In the genomic region with DNA sequence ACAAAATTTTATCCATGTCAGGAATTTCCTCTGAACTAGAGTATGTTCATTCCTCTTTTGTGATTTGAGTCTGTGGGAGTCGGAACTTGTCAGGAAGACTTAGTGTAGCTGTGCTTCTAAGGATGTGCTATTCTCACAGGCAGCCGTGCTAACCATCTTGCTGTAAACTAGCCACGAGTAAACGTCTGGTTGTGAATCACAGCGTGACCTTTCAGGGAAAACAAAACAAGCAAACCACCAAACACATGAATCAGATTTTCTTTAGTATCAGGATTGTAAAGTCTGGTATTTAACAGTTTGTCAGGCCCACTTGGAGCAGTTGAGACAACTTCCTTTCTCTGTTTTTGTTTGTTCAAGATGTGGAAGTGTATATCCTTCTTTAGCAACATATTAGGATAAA, we compare ENCODE assay signal across 13 cellular contexts. TPM values are rescaled to one million over a fixed set of nuclear protein-coding genes. Genes with fewer than 3 reads are reported as not detected.
DNase-seq lines count a peak whose midpoint lies in the region; ATAC-seq, FAIRE-seq and TF ChIP-seq lines count a peak whose summit lies in the region.
"Had no signal": no experiment of that assay in that cellular context is flagged by ENCODE, and none has a peak within 500 bp of the region (broad histone marks: within the 10 kb centered on the region; RNA-seq: fewer than 3 reads in every experiment).

No MANE protein-coding gene starts in this region.

- H3K4me3 ChIP-seq in MG63 = no peak overlapping the region
- H3K4me3 ChIP-seq: ovary had no signal

- H3K27ac Mint-ChIP-seq in nephron progenitor cell = peak overlapping the region; percentile 95
- H3K27ac Mint-ChIP-seq: CD4-positive, alpha-beta T cell had no signal

- ATAC-seq in GM18502 (IDR thresholded peaks at IDR 0.05; ENCODE audit: poor library complexity, unreplicated experiment) = no peak
- no peak for ATAC-seq in HG02610 (IDR thresholded peaks at IDR 0.05; ENCODE audit: unreplicated experiment)

- H3K36me3 Mint-ChIP-seq in nephron progenitor cell (ENCODE audit: low read depth) = no peaks in the 10 kb centered on the region

- FAIRE-seq in endometrium (lab: Jason Lieb, UNC) = peak; percentile 98
- FAIRE-seq: frontal cortex had no signal

- CTCF ChIA-PET in GM10248 (lab: Yijun Ruan, JAX) = no interaction called here

- POLR2A ChIA-PET in GM10248 (lab: Yijun Ruan, JAX) = interaction anchor here (1.0 kb wide), 1 partner anchor 174 kb away, joined by 3 read pairs; no protein-coding TSS in a partner anchor

- no peaks in the 10 kb centered on the region for H3K9me3 Mint-ChIP-seq in nephron progenitor cell
- H3K9me3 Mint-ChIP-seq: CD4-positive, alpha-beta T cell had no signal

- peaks cover 96% of the 10 kb centered on the region for H3K4me1 Mint-ChIP-seq in nephron progenitor cell

- DNase-seq in AG20443 (ENCODE audit: low spot score) (peak; percentile 84), MG63 (peak; percentile 50), nephron progenitor cell (peak; percentile 29), GM10248 (ENCODE audit: extremely low spot score) (no peak)
- DNase-seq in activated CD8-positive, alpha-beta memory T cell treated with anti-CD3 and anti-CD28 coated beads, Interleukin-2, amount 50 U/mL, for 4 hours = no peak
- DNase-seq: CD4-positive, alpha-beta T cell; left cardiac atrium; NCI-H1105 treated with DMSO at 0.1 percent for 48 hours had no signal

- TF ChIP-seq CTCF in nephron progenitor cell (IDR thresholded peaks at IDR 0.05) (no peak), GM10248 (IDR thresholded peaks at IDR 0.05; ENCODE audit: control extremely low read depth, extremely low read depth, low read depth, missing control alignments) (no peak)

- no peak overlapping the region for H3K4me3 Mint-ChIP-seq in nephron progenitor cell
- H3K4me3 Mint-ChIP-seq: CD4-positive, alpha-beta T cell had no signal

- peaks cover 2% of the 10 kb centered on the region for H3K27me3 Mint-ChIP-seq in nephron progenitor cell (ENCODE audit: low read depth, poor library complexity)

- no peaks in the 10 kb centered on the region for H3K9me3 ChIP-seq in MG63
- H3K9me3 ChIP-seq: ovary had no signal

- no peaks in the 10 kb centered on the region for H3K27me3 ChIP-seq in MG63
- H3K27me3 ChIP-seq: ovary had no signal

- no peaks in the 10 kb centered on the region for H3K36me3 ChIP-seq in MG63
- H3K36me3 ChIP-seq: ovary had no signal

RNA-seq across cellular contexts. Expression of a gene that starts 32.0 kb away (rescaled TPM):
- 2.2 and 2.7 TPM in 2 replicates for total RNA-seq in MG63 (2014; rRNA removed; shearing (Covaris generic); ENCODE audit: low replicate concordance)

Comparison
In these comparisons a context has a peak if more than half of its experiments do, and no peak if none do; other contexts are left out.
1. DNase-seq: peak in AG20443 (single experiment), MG63 (single experiment) and nephron progenitor cell (single experiment); none in GM10248 (single experiment) and activated CD8-positive, alpha-beta memory T cell treated with anti-CD3 and anti-CD28 coated beads, Interleukin-2, amount 50 U/mL, for 4 hours (single experiment).